ENCODE assay signal across 1 cellular context in the genomic region with DNA sequence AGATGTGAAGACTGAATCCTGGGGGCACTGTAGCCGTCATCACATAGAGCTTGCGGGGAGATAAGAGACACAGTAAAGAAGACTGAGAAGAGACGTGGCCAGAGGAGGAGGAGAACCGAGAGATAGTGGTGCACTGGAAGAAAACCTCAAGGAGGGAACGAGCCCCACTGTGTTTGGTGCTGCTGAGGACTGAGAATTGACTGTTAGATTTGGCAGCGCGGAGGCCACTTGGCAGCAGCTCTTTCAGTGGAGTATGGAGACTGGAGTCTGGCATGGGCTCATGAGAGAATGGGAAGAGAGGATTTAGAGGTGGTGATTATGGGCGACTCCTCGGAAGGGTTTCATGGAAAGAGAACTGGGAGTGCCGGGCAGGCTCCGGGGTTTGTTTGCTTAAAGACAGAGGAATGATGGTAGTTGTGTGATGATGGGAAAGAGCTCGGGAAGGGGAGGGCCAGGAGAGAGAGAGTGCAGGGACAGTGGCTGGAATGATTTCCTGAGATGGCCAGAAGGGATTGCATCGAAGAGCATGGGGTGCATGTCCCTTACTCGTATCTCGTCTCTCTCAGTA.
TF ChIP-seq lines count a peak whose summit lies in the region.

No MANE protein-coding gene starts in this region.

TF ChIP-seq in GM23338, 12 proteins besides CTCF, POLR2A, EP300 and RAD21 (continued from another document):
- TF ChIP-seq, protein P1, sequence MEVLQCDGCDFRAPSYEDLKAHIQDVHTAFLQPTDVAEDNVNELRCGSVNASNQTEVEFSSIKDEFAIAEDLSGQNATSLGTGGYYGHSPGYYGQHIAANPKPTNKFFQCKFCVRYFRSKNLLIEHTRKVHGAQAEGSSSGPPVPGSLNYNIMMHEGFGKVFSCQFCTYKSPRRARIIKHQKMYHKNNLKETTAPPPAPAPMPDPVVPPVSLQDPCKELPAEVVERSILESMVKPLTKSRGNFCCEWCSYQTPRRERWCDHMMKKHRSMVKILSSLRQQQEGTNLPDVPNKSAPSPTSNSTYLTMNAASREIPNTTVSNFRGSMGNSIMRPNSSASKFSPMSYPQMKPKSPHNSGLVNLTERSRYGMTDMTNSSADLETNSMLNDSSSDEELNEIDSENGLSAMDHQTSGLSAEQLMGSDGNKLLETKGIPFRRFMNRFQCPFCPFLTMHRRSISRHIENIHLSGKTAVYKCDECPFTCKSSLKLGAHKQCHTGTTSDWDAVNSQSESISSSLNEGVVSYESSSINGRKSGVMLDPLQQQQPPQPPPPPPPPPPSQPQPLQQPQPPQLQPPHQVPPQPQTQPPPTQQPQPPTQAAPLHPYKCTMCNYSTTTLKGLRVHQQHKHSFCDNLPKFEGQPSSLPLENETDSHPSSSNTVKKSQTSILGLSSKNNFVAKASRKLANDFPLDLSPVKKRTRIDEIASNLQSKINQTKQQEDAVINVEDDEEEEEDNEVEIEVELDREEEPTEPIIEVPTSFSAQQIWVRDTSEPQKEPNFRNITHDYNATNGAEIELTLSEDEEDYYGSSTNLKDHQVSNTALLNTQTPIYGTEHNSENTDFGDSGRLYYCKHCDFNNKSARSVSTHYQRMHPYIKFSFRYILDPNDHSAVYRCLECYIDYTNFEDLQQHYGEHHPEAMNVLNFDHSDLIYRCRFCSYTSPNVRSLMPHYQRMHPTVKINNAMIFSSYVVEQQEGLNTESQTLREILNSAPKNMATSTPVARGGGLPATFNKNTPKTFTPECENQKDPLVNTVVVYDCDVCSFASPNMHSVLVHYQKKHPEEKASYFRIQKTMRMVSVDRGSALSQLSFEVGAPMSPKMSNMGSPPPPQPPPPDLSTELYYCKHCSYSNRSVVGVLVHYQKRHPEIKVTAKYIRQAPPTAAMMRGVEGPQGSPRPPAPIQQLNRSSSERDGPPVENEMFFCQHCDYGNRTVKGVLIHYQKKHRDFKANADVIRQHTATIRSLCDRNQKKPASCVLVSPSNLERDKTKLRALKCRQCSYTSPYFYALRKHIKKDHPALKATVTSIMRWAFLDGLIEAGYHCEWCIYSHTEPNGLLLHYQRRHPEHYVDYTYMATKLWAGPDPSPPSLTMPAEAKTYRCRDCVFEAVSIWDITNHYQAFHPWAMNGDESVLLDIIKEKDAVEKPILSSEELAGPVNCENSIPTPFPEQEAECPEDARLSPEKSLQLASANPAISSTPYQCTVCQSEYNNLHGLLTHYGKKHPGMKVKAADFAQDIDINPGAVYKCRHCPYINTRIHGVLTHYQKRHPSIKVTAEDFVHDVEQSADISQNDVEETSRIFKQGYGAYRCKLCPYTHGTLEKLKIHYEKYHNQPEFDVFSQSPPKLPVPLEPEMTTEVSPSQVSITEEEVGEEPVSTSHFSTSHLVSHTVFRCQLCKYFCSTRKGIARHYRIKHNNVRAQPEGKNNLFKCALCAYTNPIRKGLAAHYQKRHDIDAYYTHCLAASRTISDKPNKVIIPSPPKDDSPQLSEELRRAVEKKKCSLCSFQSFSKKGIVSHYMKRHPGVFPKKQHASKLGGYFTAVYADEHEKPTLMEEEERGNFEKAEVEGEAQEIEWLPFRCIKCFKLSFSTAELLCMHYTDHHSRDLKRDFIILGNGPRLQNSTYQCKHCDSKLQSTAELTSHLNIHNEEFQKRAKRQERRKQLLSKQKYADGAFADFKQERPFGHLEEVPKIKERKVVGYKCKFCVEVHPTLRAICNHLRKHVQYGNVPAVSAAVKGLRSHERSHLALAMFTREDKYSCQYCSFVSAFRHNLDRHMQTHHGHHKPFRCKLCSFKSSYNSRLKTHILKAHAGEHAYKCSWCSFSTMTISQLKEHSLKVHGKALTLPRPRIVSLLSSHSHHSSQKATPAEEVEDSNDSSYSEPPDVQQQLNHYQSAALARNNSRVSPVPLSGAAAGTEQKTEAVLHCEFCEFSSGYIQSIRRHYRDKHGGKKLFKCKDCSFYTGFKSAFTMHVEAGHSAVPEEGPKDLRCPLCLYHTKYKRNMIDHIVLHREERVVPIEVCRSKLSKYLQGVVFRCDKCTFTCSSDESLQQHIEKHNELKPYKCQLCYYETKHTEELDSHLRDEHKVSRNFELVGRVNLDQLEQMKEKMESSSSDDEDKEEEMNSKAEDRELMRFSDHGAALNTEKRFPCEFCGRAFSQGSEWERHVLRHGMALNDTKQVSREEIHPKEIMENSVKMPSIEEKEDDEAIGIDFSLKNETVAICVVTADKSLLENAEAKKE (CRISPR knock-in tag; IDR thresholded peaks at IDR 0.05) = no peak
- TF ChIP-seq STAT1 (IDR thresholded peaks at IDR 0.05; ENCODE audit: unreplicated experiment) (no peak), JUNB (IDR thresholded peaks at IDR 0.05; ENCODE audit: unreplicated experiment) (no peak)
